Comparison of ENCODE assay signal across 26 cellular contexts in the genomic region with DNA sequence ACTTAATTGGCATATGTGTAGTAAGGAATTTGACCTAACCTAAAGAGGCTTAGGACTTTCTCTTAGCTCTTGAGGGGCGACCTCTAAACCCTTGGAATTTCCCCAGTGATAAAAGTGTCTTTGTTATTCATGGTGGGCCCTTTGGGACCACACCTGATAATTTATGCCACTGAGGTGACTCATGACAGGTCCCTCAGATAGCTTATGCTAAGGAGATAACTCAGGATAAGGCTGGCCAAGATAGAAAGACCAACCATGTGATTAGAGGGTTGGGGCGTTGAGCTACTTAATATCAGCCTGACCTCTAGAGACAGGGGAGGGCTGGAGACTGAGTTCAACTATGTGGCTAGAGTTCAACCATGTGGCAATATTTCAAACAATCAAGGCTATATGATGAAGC.
DNase-seq lines count a peak whose midpoint lies in the region; ATAC-seq, FAIRE-seq and TF ChIP-seq lines count a peak whose summit lies in the region.
"Had no signal": no experiment of that assay in that cellular context is flagged by ENCODE, and none has a peak within 500 bp of the region (broad histone marks: within the 10 kb centered on the region; RNA-seq: fewer than 3 reads in every experiment).

No MANE protein-coding gene starts in this region.

- H3K9ac ChIP-seq in K562 (ENCODE audit: insufficient read depth in 1 of 2, low read depth in 2 of 2, low read length in 2 of 2) = no peak overlapping the region

- 22% methylated on average over 2 of the region's 2 CpGs for WGBS in K562 (ENCODE audit: insufficient coverage, low coverage, missing lambda C conversion rate)

- no peaks in the 10 kb centered on the region for H3K9me1 ChIP-seq in K562 (ENCODE audit: control insufficient read depth, insufficient read depth, low read length)

- H3K4me3 ChIP-seq in K562 = no peak overlapping the region
- H3K4me3 ChIP-seq: A549, left lung, tibial artery had no signal

- CTCF ChIA-PET in K562 (lab: Yijun Ruan, JAX; ENCODE audit: low intra/inter-chr PET ratio) = no interaction called here

- no peak overlapping the region for H2AFZ ChIP-seq in K562 (ENCODE audit: low read depth, low read length)

- no peak for TF ChIP-seq POLR2A in K562 (conservative IDR thresholded peaks at IDR 0.05)

- intact Hi-C loops in K562 (cut with micrococcal nuclease) = no loop called here
- intact Hi-C loops in left ventricle myocardium superior (cut with micrococcal nuclease) = no loop called here

- no peaks in the 10 kb centered on the region for H3K79me2 ChIP-seq in K562 (ENCODE audit: control insufficient read depth, insufficient read depth, low read length)

- POLR2A ChIA-PET in K562 (lab: Yijun Ruan, JAX) = interaction anchor here (0.6 to 0.8 kb wide), 2 partner anchors 196 to 349 kb away, joined by 3 read pairs; no protein-coding TSS in a partner anchor

- H3K4me2 ChIP-seq in K562 (ENCODE audit: insufficient read depth, low read length) = no peak overlapping the region
- H3K4me2 ChIP-seq: A549 had no signal

- no peaks in the 10 kb centered on the region for H3K36me3 ChIP-seq in K562 (ENCODE audit: control insufficient read depth, insufficient read depth, low read length)

- no peak overlapping the region for H3K27ac ChIP-seq in K562 (ENCODE audit: extremely low read depth, low read depth, low read length)
- H3K27ac ChIP-seq: A549, left lung, tibial artery had no signal

- in situ Hi-C loops in K562 (cut with MboI) = no loop called here

- FAIRE-seq in K562 (lab: Jason Lieb, UNC) = no peak
- FAIRE-seq: A549, GM12891 had no signal

- no peak for TF ChIP-seq EP300 in K562 (IDR thresholded peaks at IDR 0.05; ENCODE audit: low read length)

- no TSS peak for BruUV-seq in K562 (replicated peaks; lab: Mats Ljungman, UMichigan)

- DNase-seq in Daoy (ENCODE audit: low read depth) = peak; percentile 8
- peak; percentile 10 for DNase-seq in HuH-7 (ENCODE audit: low spot score)
- peak in 2 of 4 experiments; percentile 7 to 8 for DNase-seq in K562 (ENCODE audit: extremely low read depth in 1 of 4, low spot score in 3 of 4)
- DNase-seq in kidney tubule cell (ENCODE audit: low spot score) = peak; percentile 20
- DNase-seq in activated CD4-positive, CD25-positive, alpha-beta regulatory T cell (lab: John Stamatoyannopoulos, UW) = no peak
- no peak for DNase-seq in left ventricle myocardium superior
- no peak for DNase-seq in NCI-H748 (lab: John Stamatoyannopoulos, UW; ENCODE audit: unreplicated experiment)
- DNase-seq in activated CD8-positive, alpha-beta memory T cell treated with anti-CD3 and anti-CD28 coated beads for 24 hours = no peak
- DNase-seq: activated CD4-positive, alpha-beta T cell treated with anti-CD3 and anti-CD28 coated beads, Interleukin-2, amount 10 ng/mL, durations not matched to agents 7 days and 5 days; activated CD8-positive, alpha-beta memory T cell treated with anti-CD3 and anti-CD28 coated beads, Interleukin-2, amount 10 ng/mL, durations not matched to agents 7 days and 5 days; activated naive CD4-positive, alpha-beta T cell; activated T-cell treated with anti-CD3 and anti-CD28 coated beads, Interleukin-2, amount 50 U/mL, for 48 hours; AML-193; CD4-positive, alpha-beta T cell; head of caudate nucleus; KG1; left lung; naive thymus-derived CD8-positive, alpha-beta T cell; NCI-H1417; NCI-H2081 treated with DMSO at 0.1 percent for 48 hours; NCI-H446; occipital lobe; T-helper 17 cell; tibial artery had no signal

- no peak for TF ChIP-seq CTCF in K562 (IDR thresholded peaks at IDR 0.05 in 2 of 3, conservative IDR thresholded peaks at IDR 0.05 in 1 of 3; ENCODE audit: insufficient read depth in 2 of 3, low read depth in 1 of 3, low read length in 3 of 3)

- no peaks in the 10 kb centered on the region for H3K27me3 ChIP-seq in K562 (ENCODE audit: control insufficient read depth in 2 of 2, insufficient read depth in 2 of 2, low read length in 2 of 2)
- H3K27me3 ChIP-seq: left lung, tibial artery had no signal

- no peaks in the 10 kb centered on the region; a peak in 1 of 5 replicates for H3K4me1 ChIP-seq in K562 (replicated peaks in 1 of 2; ENCODE audit: control insufficient read depth in 2 of 2, insufficient read depth in 2 of 2, low read length in 2 of 2)
- H3K4me1 ChIP-seq: A549, left lung, tibial artery had no signal

- no peak for TF ChIP-seq RAD21 in K562 (CRISPR knock-in tag; conservative IDR thresholded peaks at IDR 0.05 in 1 of 2, IDR thresholded peaks at IDR 0.05 in 1 of 2)

- peak; percentile 52 for ATAC-seq in K562
- no peak for ATAC-seq in left ventricle myocardium superior
- ATAC-seq: A549; activated CD8-positive, alpha-beta memory T cell treated with anti-CD3 and anti-CD28 coated beads, Interleukin-2, amount 10 ng/mL, durations not matched to agents 7 days and 5 days; left lung; naive thymus-derived CD8-positive, alpha-beta T cell; T-helper 17 cell had no signal

- no peaks in the 10 kb centered on the region for H4K20me1 ChIP-seq in K562 (replicated peaks; ENCODE audit: control insufficient read depth, insufficient read depth, low read length)

- no peaks in the 10 kb centered on the region for H3K9me3 ChIP-seq in K562 (replicated peaks; ENCODE audit: control insufficient read depth, insufficient read depth, low read depth, low read length)
- H3K9me3 ChIP-seq: A549, left lung, tibial artery had no signal

TF ChIP-seq in K562, 482 proteins besides CTCF, POLR2A, EP300 and RAD21 (continues in another document):
- TF ChIP-seq, protein P1, sequence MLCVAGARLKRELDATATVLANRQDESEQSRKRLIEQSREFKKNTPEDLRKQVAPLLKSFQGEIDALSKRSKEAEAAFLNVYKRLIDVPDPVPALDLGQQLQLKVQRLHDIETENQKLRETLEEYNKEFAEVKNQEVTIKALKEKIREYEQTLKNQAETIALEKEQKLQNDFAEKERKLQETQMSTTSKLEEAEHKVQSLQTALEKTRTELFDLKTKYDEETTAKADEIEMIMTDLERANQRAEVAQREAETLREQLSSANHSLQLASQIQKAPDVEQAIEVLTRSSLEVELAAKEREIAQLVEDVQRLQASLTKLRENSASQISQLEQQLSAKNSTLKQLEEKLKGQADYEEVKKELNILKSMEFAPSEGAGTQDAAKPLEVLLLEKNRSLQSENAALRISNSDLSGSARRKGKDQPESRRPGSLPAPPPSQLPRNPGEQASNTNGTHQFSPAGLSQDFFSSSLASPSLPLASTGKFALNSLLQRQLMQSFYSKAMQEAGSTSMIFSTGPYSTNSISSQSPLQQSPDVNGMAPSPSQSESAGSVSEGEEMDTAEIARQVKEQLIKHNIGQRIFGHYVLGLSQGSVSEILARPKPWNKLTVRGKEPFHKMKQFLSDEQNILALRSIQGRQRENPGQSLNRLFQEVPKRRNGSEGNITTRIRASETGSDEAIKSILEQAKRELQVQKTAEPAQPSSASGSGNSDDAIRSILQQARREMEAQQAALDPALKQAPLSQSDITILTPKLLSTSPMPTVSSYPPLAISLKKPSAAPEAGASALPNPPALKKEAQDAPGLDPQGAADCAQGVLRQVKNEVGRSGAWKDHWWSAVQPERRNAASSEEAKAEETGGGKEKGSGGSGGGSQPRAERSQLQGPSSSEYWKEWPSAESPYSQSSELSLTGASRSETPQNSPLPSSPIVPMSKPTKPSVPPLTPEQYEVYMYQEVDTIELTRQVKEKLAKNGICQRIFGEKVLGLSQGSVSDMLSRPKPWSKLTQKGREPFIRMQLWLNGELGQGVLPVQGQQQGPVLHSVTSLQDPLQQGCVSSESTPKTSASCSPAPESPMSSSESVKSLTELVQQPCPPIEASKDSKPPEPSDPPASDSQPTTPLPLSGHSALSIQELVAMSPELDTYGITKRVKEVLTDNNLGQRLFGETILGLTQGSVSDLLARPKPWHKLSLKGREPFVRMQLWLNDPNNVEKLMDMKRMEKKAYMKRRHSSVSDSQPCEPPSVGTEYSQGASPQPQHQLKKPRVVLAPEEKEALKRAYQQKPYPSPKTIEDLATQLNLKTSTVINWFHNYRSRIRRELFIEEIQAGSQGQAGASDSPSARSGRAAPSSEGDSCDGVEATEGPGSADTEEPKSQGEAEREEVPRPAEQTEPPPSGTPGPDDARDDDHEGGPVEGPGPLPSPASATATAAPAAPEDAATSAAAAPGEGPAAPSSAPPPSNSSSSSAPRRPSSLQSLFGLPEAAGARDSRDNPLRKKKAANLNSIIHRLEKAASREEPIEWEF (CRISPR knock-in tag; IDR thresholded peaks at IDR 0.05) = no peak
- TF ChIP-seq, protein P2, sequence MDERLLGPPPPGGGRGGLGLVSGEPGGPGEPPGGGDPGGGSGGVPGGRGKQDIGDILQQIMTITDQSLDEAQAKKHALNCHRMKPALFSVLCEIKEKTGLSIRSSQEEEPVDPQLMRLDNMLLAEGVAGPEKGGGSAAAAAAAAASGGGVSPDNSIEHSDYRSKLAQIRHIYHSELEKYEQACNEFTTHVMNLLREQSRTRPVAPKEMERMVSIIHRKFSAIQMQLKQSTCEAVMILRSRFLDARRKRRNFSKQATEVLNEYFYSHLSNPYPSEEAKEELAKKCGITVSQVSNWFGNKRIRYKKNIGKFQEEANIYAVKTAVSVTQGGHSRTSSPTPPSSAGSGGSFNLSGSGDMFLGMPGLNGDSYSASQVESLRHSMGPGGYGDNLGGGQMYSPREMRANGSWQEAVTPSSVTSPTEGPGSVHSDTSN (CRISPR knock-in tag; IDR thresholded peaks at IDR 0.05; ENCODE audit: low read depth) = no peak
- TF ChIP-seq, protein P2 (tag; conservative IDR thresholded peaks at IDR 0.05; ENCODE audit: low read depth) = peak; percentile 43; the same call in 1 of the 2 replicates
- TF ChIP-seq JUND (IDR thresholded peaks at IDR 0.05; ENCODE audit: borderline replicate concordance, low read depth, low read length) = peak; percentile 32; the same call in 1 of the 2 replicates
- no peak for TF ChIP-seq JUND (tag; IDR thresholded peaks at IDR 0.05; ENCODE audit: borderline replicate concordance, low read depth, low read length)
- no peak for TF ChIP-seq ZNF695 (CRISPR knock-in tag; IDR thresholded peaks at IDR 0.05)
- TF ChIP-seq ZNF324 (CRISPR knock-in tag; IDR thresholded peaks at IDR 0.05) = no peak
- TF ChIP-seq NR2C2 (CRISPR knock-in tag; IDR thresholded peaks at IDR 0.05) = no peak
- 0 out of 2 replicates have a peak, but pooled peaks have one; percentile 20 for TF ChIP-seq NR2C2 (tag; IDR thresholded peaks at IDR 0.05)
- peak; percentile 55 for TF ChIP-seq MEIS2 (IDR thresholded peaks at IDR 0.05; ENCODE audit: partially characterized antibody)
- no peak for TF ChIP-seq ZFPM2 (CRISPR knock-in tag; IDR thresholded peaks at IDR 0.05)
- no peak for TF ChIP-seq ZNF77 (CRISPR knock-in tag; IDR thresholded peaks at IDR 0.05)

Comparison
In these comparisons a context has a peak if more than half of its experiments do, and no peak if none do; other contexts are left out.
1. DNase-seq: peak in Daoy (single experiment), HuH-7 (single experiment) and kidney tubule cell (single experiment); none in activated CD4-positive, CD25-positive, alpha-beta regulatory T cell (0 of 4), left ventricle myocardium superior (single experiment), NCI-H748 (single experiment) and activated CD8-positive, alpha-beta memory T cell treated with anti-CD3 and anti-CD28 coated beads for 24 hours (single experiment).